14 cellular contexts compared by ENCODE assay signal in the genomic region with DNA sequence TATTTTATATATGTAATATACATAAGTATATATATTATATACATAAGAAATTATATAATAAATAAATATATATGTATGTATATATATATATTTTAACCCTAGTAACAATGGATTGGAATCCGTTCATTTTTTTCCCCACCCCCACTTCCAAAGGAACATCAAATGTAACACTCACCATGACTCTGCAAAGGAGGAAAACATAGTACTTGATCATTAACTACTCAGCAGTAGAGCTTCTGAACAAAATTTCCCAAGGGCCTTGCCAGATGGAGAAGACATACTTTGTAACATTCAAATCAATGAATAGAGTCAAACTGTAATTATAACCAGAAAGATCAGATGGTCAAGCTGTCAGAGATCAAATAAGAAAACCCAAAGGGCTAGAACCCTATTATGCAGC.
DNase-seq lines count a peak whose midpoint lies in the region; ATAC-seq and TF ChIP-seq lines count a peak whose summit lies in the region.
"Had no signal": no experiment of that assay in that cellular context is flagged by ENCODE, and none has a peak within 500 bp of the region (broad histone marks: within the 10 kb centered on the region; RNA-seq: fewer than 3 reads in every experiment).

No MANE protein-coding gene starts in this region.

- ATAC-seq in activated CD8-positive, alpha-beta T cell treated with anti-CD3 and anti-CD28 coated beads for 36 hours = no peak
- no peak for ATAC-seq in HG03139 (IDR thresholded peaks at IDR 0.05; ENCODE audit: unreplicated experiment)
- ATAC-seq: CD8-positive, alpha-beta T cell had no signal

- POLR2A ChIA-PET in activated CD8-positive, alpha-beta T cell treated with anti-CD3 and anti-CD28 coated beads for 36 hours (lab: Charles Lee) = no interaction called here

- peak; percentile 3 for DNase-seq in NCI-H1694 treated with DMSO at 0.1 percent for 48 hours (lab: John Stamatoyannopoulos, UW)
- no peak for DNase-seq in NCI-H1694 (lab: John Stamatoyannopoulos, UW)
- DNase-seq in NCI-H2171 (lab: John Stamatoyannopoulos, UW) = peak; percentile 65
- peak; percentile 43 for DNase-seq in SK-N-DZ (ENCODE audit: low spot score)
- DNase-seq in activated CD8-positive, alpha-beta T cell treated with anti-CD3 and anti-CD28 coated beads for 36 hours = no peak
- DNase-seq in KG1 (lab: John Stamatoyannopoulos, UW) = no peak
- no peak for DNase-seq in UCSD-AML1 (lab: John Stamatoyannopoulos, UW; ENCODE audit: unreplicated experiment)
- DNase-seq: CD8-positive, alpha-beta T cell; NCI-H187; NCI-H510A; RPMI8226; SIG-M5 had no signal

- intact Hi-C loops in activated CD8-positive, alpha-beta T cell treated with anti-CD3 and anti-CD28 coated beads for 36 hours (cut with micrococcal nuclease) = no loop called here

- CTCF ChIA-PET in activated CD8-positive, alpha-beta T cell treated with anti-CD3 and anti-CD28 coated beads for 36 hours (lab: Charles Lee) = no interaction called here

- H3K4me1 Mint-ChIP-seq in activated CD8-positive, alpha-beta T cell treated with anti-CD3 and anti-CD28 coated beads for 36 hours (ENCODE audit: low read depth) = no peaks in the 10 kb centered on the region

- H3K36me3 Mint-ChIP-seq in activated CD8-positive, alpha-beta T cell treated with anti-CD3 and anti-CD28 coated beads for 36 hours (ENCODE audit: low read depth) = no peaks in the 10 kb centered on the region
- H3K36me3 Mint-ChIP-seq: CD8-positive, alpha-beta T cell had no signal

- no peak overlapping the region for H3K4me3 Mint-ChIP-seq in activated CD8-positive, alpha-beta T cell treated with anti-CD3 and anti-CD28 coated beads for 36 hours
- H3K4me3 Mint-ChIP-seq: CD8-positive, alpha-beta T cell; T-helper 1 cell treated with Interleukin-12 subunit alpha and Interleukin-12 subunit beta and Interleukin-4 antibody, amounts not matched to agents 30 μg/mL and 1 μg/mL, for 36 hours had no signal

- no peaks in the 10 kb centered on the region for H3K9me3 Mint-ChIP-seq in activated CD8-positive, alpha-beta T cell treated with anti-CD3 and anti-CD28 coated beads for 36 hours
- H3K9me3 Mint-ChIP-seq: CD8-positive, alpha-beta T cell had no signal

- TF ChIP-seq CTCF in activated CD8-positive, alpha-beta T cell treated with anti-CD3 and anti-CD28 coated beads for 36 hours (IDR thresholded peaks at IDR 0.05) = no peak

- no peak overlapping the region for H3K27ac Mint-ChIP-seq in activated CD8-positive, alpha-beta T cell treated with anti-CD3 and anti-CD28 coated beads for 36 hours
- H3K27ac Mint-ChIP-seq: CD8-positive, alpha-beta T cell; T-helper 1 cell treated with Interleukin-12 subunit alpha and Interleukin-12 subunit beta and Interleukin-4 antibody, amounts not matched to agents 30 μg/mL and 1 μg/mL, for 36 hours had no signal

- no peaks in the 10 kb centered on the region for H3K27me3 Mint-ChIP-seq in activated CD8-positive, alpha-beta T cell treated with anti-CD3 and anti-CD28 coated beads for 36 hours

Comparison
In these comparisons a context has a peak if more than half of its experiments do, and no peak if none do; other contexts are left out.
1. DNase-seq: peak in NCI-H1694 treated with DMSO at 0.1 percent for 48 hours (single experiment), NCI-H2171 (single experiment) and SK-N-DZ (single experiment); none in NCI-H1694 (single experiment), activated CD8-positive, alpha-beta T cell treated with anti-CD3 and anti-CD28 coated beads for 36 hours (single experiment), KG1 (single experiment) and UCSD-AML1 (single experiment).